In the genomic region with DNA sequence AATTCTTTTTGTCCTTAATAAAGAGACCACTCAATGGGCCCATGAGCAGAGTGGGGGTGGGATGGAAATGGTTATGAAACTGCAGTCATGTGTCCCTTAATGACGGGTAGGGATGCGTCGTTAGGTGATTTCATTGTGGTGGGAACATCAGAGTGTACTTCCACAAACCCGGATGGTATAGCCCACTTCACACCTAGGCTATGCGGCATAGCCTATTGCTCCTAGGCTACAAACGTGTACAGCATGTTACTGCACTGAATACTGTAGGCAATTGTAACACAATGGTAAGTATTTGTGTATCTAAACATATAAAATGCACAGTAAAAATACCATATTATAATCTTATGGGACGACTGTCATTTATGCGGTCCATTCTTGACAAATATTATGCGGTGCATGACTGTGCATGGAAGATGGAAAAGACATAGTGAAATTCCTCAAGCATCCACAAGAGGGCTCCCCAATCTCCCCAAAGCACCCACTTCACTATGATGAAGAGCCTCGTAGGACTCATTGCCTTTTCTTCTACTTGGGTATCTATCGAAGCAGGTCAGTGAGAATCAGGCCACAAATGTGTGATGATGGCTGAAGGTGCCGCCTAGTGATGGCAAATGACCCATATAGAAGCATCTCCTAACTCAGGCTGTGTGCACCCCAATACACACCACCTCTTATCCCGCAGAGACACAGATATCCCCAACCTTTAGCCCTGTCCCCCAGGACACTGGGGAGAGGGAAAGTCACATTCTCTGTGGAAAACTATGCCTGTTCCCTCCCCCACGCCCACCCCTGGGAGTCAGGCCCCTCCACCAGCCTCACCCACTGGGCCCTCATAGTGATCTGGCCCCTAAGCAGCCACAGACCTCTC, we compare ENCODE assay signal across 8 cellular contexts. TPM values are rescaled to one million over a fixed set of nuclear protein-coding genes. Genes with fewer than 3 reads are reported as not detected.
DNase-seq lines count a peak whose midpoint lies in the region; TF ChIP-seq lines count a peak whose summit lies in the region.

No MANE protein-coding gene starts in this region.

- H3K27me3 ChIP-seq in transverse colon: peaks cover 53% of the 10 kb centered on the region

- H3K4me1 Mint-ChIP-seq in brain: no peaks in the 10 kb centered on the region

- TF ChIP-seq EP300 in Ishikawa (IDR thresholded peaks at IDR 0.05; ENCODE audit: borderline replicate concordance): no peak
- TF ChIP-seq EP300 in transverse colon (IDR thresholded peaks at IDR 0.05; ENCODE audit: low read depth): no peak

- H3K9me3 Mint-ChIP-seq in brain: peaks cover 0 to 13% (median 4%) of the 10 kb centered on the region in 5 experiments

- no peak overlapping the region for H3K4me3 ChIP-seq in transverse colon

- peak; percentile 66 for TF ChIP-seq RAD21 in Ishikawa (IDR thresholded peaks at IDR 0.05; ENCODE audit: low read depth)

- H3K4me3 Mint-ChIP-seq in brain: no peak overlapping the region

- no peaks in the 10 kb centered on the region for H3K4me1 ChIP-seq in transverse colon

- intact Hi-C loops in transverse colon (cut with DNase I; ENCODE audit: low total_unique reads): no loop called here

- peak; percentile 73 for DNase-seq in DMS 273 (lab: John Stamatoyannopoulos, UW; ENCODE audit: unreplicated experiment)
- no peak for DNase-seq in DMS 273 treated with DMSO at 0.1 percent for 48 hours (lab: John Stamatoyannopoulos, UW)
- peak; percentile 48 for DNase-seq in RPMI8226
- DNase-seq in left kidney (ENCODE audit: low read depth, low spot score): peak; percentile 39
- DNase-seq in transverse colon: peak; percentile 19
- no peak for DNase-seq in amniotic stem cell (lab: John Stamatoyannopoulos, UW)

- in situ Hi-C loops in transverse colon (cut with MboI; ENCODE audit: low pct_ligation_motif_present in 1 of 4, low pct_unique_long_range_greater_than_20kb in 1 of 4, low sequenced_read_pairs in 3 of 4): no loop called here

- peak; percentile 49 to 66 for TF ChIP-seq CTCF in brain (conservative IDR thresholded peaks at IDR 0.05)
- peak; percentile 63 to 72 (median 67) for TF ChIP-seq CTCF in transverse colon (IDR thresholded peaks at IDR 0.05)

- no peaks in the 10 kb centered on the region for H3K9me3 ChIP-seq in transverse colon

- no peak for TF ChIP-seq POLR2A in transverse colon (IDR thresholded peaks at IDR 0.05)

- 28 to 35% methylated on average over 9 to 14 of the region's 14 CpGs for WGBS in transverse colon (ENCODE audit: low coverage in 1 of 2), 2 donors

- H3K27ac ChIP-seq in transverse colon: no peak overlapping the region

- no peak overlapping the region for H3K27ac Mint-ChIP-seq in brain

- H3K36me3 ChIP-seq in transverse colon: no peaks in the 10 kb centered on the region

- no peaks in the 10 kb centered on the region for H3K36me3 Mint-ChIP-seq in brain

- H3K27me3 Mint-ChIP-seq in brain: peaks cover 49% of the 10 kb centered on the region

TF ChIP-seq in Ishikawa, 13 proteins besides CTCF, POLR2A, EP300 and RAD21:
- no peak for TF ChIP-seq ZBTB7A (IDR thresholded peaks at IDR 0.05; ENCODE audit: low read depth)
- TF ChIP-seq CREB1 (IDR thresholded peaks at IDR 0.05; ENCODE audit: low read depth): no peak
TF ChIP-seq in Ishikawa: peak in this region for 0.

RNA-seq across cellular contexts. Expression of a gene that starts 43.5 kb away (rescaled TPM):
- polyA plus RNA-seq in brain (ENCODE audit: insufficient read depth, low read depth, low replicate concordance): not detected
- total RNA-seq in transverse colon: 10 to 100 TPM in 1 of 4 donors, 1 to 10 TPM in 1, under 1 TPM in 1, not detected in 1; 0.27 to 18.3 (median 4.9) TPM

RNA-seq across cellular contexts. Expression of a gene that starts 45.0 kb away (rescaled TPM):
- polyA plus RNA-seq in brain (ENCODE audit: insufficient read depth, low read depth, low replicate concordance): 6.6 TPM
- 100 to 1,000 TPM in 1 of 4 donors, 10 to 100 TPM in 3; 53.5 to 148 (median 75.0) TPM for total RNA-seq in transverse colon

RNA-seq across cellular contexts. Expression of a gene that starts 54.8 kb away (rescaled TPM):
- 61.6 TPM for polyA plus RNA-seq in brain (ENCODE audit: insufficient read depth, low read depth, low replicate concordance)
- total RNA-seq in transverse colon: 10 to 100 TPM; 12.9 to 41.8 (median 32.0) TPM

RNA-seq across cellular contexts. Expression of a gene that starts 54.9 kb away (rescaled TPM):
- 3.4 TPM for polyA plus RNA-seq in brain (ENCODE audit: insufficient read depth, low read depth, low replicate concordance)
- total RNA-seq in transverse colon: under 1 TPM in 2 of 4 donors, not detected in 2; 0.48 to 0.80 TPM

Comparison
In these comparisons a context has a peak if more than half of its experiments do, and no peak if none do; other contexts are left out.
1. DNase-seq: peak in DMS 273 (single experiment), RPMI8226 (single experiment), left kidney (single experiment) and transverse colon (single experiment); none in DMS 273 treated with DMSO at 0.1 percent for 48 hours (single experiment) and amniotic stem cell (single experiment).